ENCODE assay signal across 17 cellular contexts in genomic region chr14:88841741-88842140, GRCh38. TPM values are rescaled to one million over a fixed set of nuclear protein-coding genes. Genes with fewer than 3 reads are reported as not detected.
DNase-seq lines count a peak whose midpoint lies in the region; ATAC-seq and TF ChIP-seq lines count a peak whose summit lies in the region.
"Had no signal": no experiment of that assay in that cellular context is flagged by ENCODE, and none has a peak within 500 bp of the region (broad histone marks: within the 10 kb centered on the region; RNA-seq: fewer than 3 reads in every experiment).

No MANE protein-coding gene starts in this region.

- no peaks in the 10 kb centered on the region for H4K20me1 ChIP-seq in smooth muscle cell (ENCODE audit: low read depth)

- DNase-seq in NCI-H82 (lab: John Stamatoyannopoulos, UW), result peak; percentile 59
- DNase-seq in NCI-H82 treated with DMSO at 0.1 percent for 48 hours (lab: John Stamatoyannopoulos, UW; ENCODE audit: unreplicated experiment), result no peak
- peak; percentile 11 for DNase-seq in RWPE1 (ENCODE audit: low spot score)
- peak; percentile 31 for DNase-seq in fibroblast of mammary gland (ENCODE audit: low read depth)
- no peak for DNase-seq in smooth muscle cell (lab: John Stamatoyannopoulos, UW; ENCODE audit: unreplicated experiment)
- DNase-seq in uterus, result no peak
- no peak for DNase-seq in AG08396 (ENCODE audit: low spot score)
- DNase-seq: C1 segment of cervical spinal cord, DMS 273 treated with DMSO at 0.1 percent for 48 hours, H7, NCI-H1048, NCI-H146, NCI-H345, NCI-H748 treated with DMSO at 0.1 percent for 48 hours, SHP77 had no signal

- no peaks in the 10 kb centered on the region for H3F3A ChIP-seq in smooth muscle cell (ENCODE audit: low read depth)

- no peak overlapping the region for H3K4me3 ChIP-seq in fibroblast of mammary gland (ENCODE audit: control insufficient read depth, low read depth, low read length)
- no peak overlapping the region for H3K4me3 ChIP-seq in smooth muscle cell
- no peak overlapping the region for H3K4me3 ChIP-seq in uterus

- TF ChIP-seq CTCF in RWPE1 (conservative IDR thresholded peaks at IDR 0.05; ENCODE audit: low read depth) (no peak), fibroblast of mammary gland (conservative IDR thresholded peaks at IDR 0.05; ENCODE audit: control insufficient read depth, insufficient read depth, low read depth, low read length) (no peak), smooth muscle cell (IDR thresholded peaks at IDR 0.05; ENCODE audit: borderline replicate concordance, insufficient read depth, poor library complexity, severe bottlenecking) (no peak), uterus (IDR thresholded peaks at IDR 0.05) (no peak)

- CTCF ChIA-PET in RWPE1 (lab: Yijun Ruan, JAX), result no interaction called here

- H3K4me2 ChIP-seq in smooth muscle cell, result peak overlapping the region; percentile 1

- no peak for ATAC-seq in HG03039 (IDR thresholded peaks at IDR 0.05; ENCODE audit: unreplicated experiment)

- H3K27ac ChIP-seq in RWPE1 (no peak overlapping the region), smooth muscle cell (ENCODE audit: low read depth) (peak overlapping the region; percentile 5), uterus (no peak overlapping the region)
- H3K27ac ChIP-seq: 22Rv1 had no signal

- H3K36me3 ChIP-seq in smooth muscle cell (ENCODE audit: low read depth) (no peaks in the 10 kb centered on the region), uterus (no peaks in the 10 kb centered on the region)

- no peak overlapping the region for H2AFZ ChIP-seq in smooth muscle cell (ENCODE audit: low read depth)

- H3K4me1 ChIP-seq in smooth muscle cell (ENCODE audit: low read depth) (peaks cover 4% of the 10 kb centered on the region), uterus (no peaks in the 10 kb centered on the region)

- 74% methylated on average over 1 of the region's 1 CpG for WGBS in smooth muscle cell (ENCODE audit: low lambda C conversion rate)

- H3K9me3 ChIP-seq in smooth muscle cell (replicated peaks; ENCODE audit: low read depth) (no peaks in the 10 kb centered on the region), uterus (no peaks in the 10 kb centered on the region)

- no peak for TF ChIP-seq POLR2A in uterus (IDR thresholded peaks at IDR 0.05)

- H3K27me3 ChIP-seq in smooth muscle cell (ENCODE audit: low read depth) (no peaks in the 10 kb centered on the region), uterus (no peaks in the 10 kb centered on the region)

- H3K79me2 ChIP-seq in smooth muscle cell (ENCODE audit: low read depth), result no peaks in the 10 kb centered on the region

- intact Hi-C loops in uterus (cut with DNase I; ENCODE audit: low total_unique reads), result no loop called here

- no peak overlapping the region for H3K9ac ChIP-seq in smooth muscle cell (ENCODE audit: low read depth)

- POLR2A ChIA-PET in RWPE1 (lab: Yijun Ruan, JAX; ENCODE audit: low non-redundant PET), result no interaction called here

RNA-seq across cellular contexts. Expression of gene TTC8, which starts 17.3 kb away (rescaled TPM):
- 35.9 and 58.9 TPM in 2 replicates for total RNA-seq in smooth muscle cell
- polyA plus RNA-seq in smooth muscle cell, result 14.5 and 20.0 TPM in 2 replicates
- total RNA-seq in uterus, result 100 to 1,000 TPM in 1 of 4 donors, 10 to 100 TPM in 2, 1 to 10 TPM in 1; 9.7 to 340 (median 31.7) TPM

RNA-seq across cellular contexts. Expression of gene EML5, which starts 49.0 kb away (rescaled TPM):
- total RNA-seq in smooth muscle cell, result 0.13 and 0.31 TPM in 2 replicates
- polyA plus RNA-seq in smooth muscle cell, result not detected in 2 replicates
- total RNA-seq in uterus, result 1 to 10 TPM in 3 of 4 donors, under 1 TPM in 1; 0.26 to 4.4 (median 2.9) TPM

Comparison
In these comparisons a context has a peak if more than half of its experiments do, and no peak if none do; other contexts are left out.
1. DNase-seq: peak in NCI-H82 (single experiment), RWPE1 (single experiment) and fibroblast of mammary gland (single experiment); none in NCI-H82 treated with DMSO at 0.1 percent for 48 hours (single experiment), smooth muscle cell (single experiment), uterus (0 of 2) and AG08396 (single experiment).